ENCODE assay signal across 15 cellular contexts in genomic region chr1:70896224-70896623, GRCh38.
A peak's percentile ranks its signal among the peaks of the same experiment; 100 is the strongest.
DNase-seq lines count a peak whose midpoint lies in the region; ATAC-seq and TF ChIP-seq lines count a peak whose summit lies in the region.
"Had no signal": no experiment of that assay in that cellular context is flagged by ENCODE, and none has a peak within 500 bp of the region (broad histone marks: within the 10 kb centered on the region; RNA-seq: fewer than 3 reads in every experiment).

No MANE protein-coding gene starts in this region.

- CTCF ChIA-PET in BJ (lab: Yijun Ruan, JAX): interaction anchor here (0.6 to 1.7 kb wide), 5 partner anchors 48 to 211 kb away, joined by 3 to 6 read pairs (median 3); no protein-coding TSS in a partner anchor

- H3K27me3 ChIP-seq in BJ (ENCODE audit: control insufficient read depth, insufficient read depth, low read length): no peaks in the 10 kb centered on the region
- no peaks in the 10 kb centered on the region for H3K27me3 ChIP-seq in H7 (ENCODE audit: control insufficient read depth, insufficient read depth, low read length)
- H3K27me3 ChIP-seq in RWPE2 (ENCODE audit: insufficient read depth, poor library complexity, severe bottlenecking): no peaks in the 10 kb centered on the region
- H3K27me3 ChIP-seq: brain microvascular endothelial cell, testis had no signal

- H3K4me1 Mint-ChIP-seq in stimulated activated naive B cell treated with anti-CD40 and anti-IgM and Interleukin-4, amounts not matched to agents 10 μg/mL and 1 μg/mL and 100 μg/mL, for 72 hours: no peaks in the 10 kb centered on the region

- no peak overlapping the region for H3K27ac Mint-ChIP-seq in stimulated activated naive B cell treated with anti-CD40 and anti-IgM and Interleukin-4, amounts not matched to agents 10 μg/mL and 1 μg/mL and 100 μg/mL, for 72 hours

- peak; percentile 23; the same call in 1 of the 2 replicates for TF ChIP-seq CTCF in BJ (IDR thresholded peaks at IDR 0.05; ENCODE audit: insufficient read depth, low read depth, low read length)
- peak; percentile 19 for TF ChIP-seq CTCF in RWPE2 (IDR thresholded peaks at IDR 0.05; ENCODE audit: poor library complexity, severe bottlenecking)

- no peaks in the 10 kb centered on the region for H3K27me3 Mint-ChIP-seq in stimulated activated naive B cell treated with anti-CD40 and anti-IgM and Interleukin-4, amounts not matched to agents 10 μg/mL and 1 μg/mL and 100 μg/mL, for 72 hours

- H3K4me3 Mint-ChIP-seq in stimulated activated naive B cell treated with anti-CD40 and anti-IgM and Interleukin-4, amounts not matched to agents 10 μg/mL and 1 μg/mL and 100 μg/mL, for 72 hours: no peak overlapping the region
- H3K4me3 Mint-ChIP-seq: activated T-cell treated with anti-CD3 and anti-CD28 coated beads, Interleukin-2, amount 50 U/mL, for 4 hours had no signal

- no peak for DNase-seq in BJ (ENCODE audit: low read depth)
- DNase-seq in H7: peak; percentile 10
- DNase-seq in RWPE2 (ENCODE audit: low spot score): no peak
- DNase-seq in iPS DF 19.7 (ENCODE audit: low read depth, low spot score): peak; percentile 17
- no peak for DNase-seq in activated naive CD4-positive, alpha-beta T cell treated with anti-CD3 and anti-CD28 coated beads, Interleukin-2, amount 50 U/mL, for 16 hours
- no peak for DNase-seq in stimulated activated naive B cell treated with anti-CD40 and anti-IgM and Interleukin-4, amounts not matched to agents 10 μg/mL and 1 μg/mL and 100 μg/mL, for 72 hours
- no peak for DNase-seq in NCI-H2029 (lab: John Stamatoyannopoulos, UW)
- DNase-seq: activated T-cell treated with anti-CD3 and anti-CD28 coated beads, Interleukin-2, amount 50 U/mL, for 4 hours; brain microvascular endothelial cell; NCI-H1048; posterior cingulate gyrus; testis; WERI-Rb-1 had no signal

- no peaks in the 10 kb centered on the region for H3K9me3 Mint-ChIP-seq in stimulated activated naive B cell treated with anti-CD40 and anti-IgM and Interleukin-4, amounts not matched to agents 10 μg/mL and 1 μg/mL and 100 μg/mL, for 72 hours
- H3K9me3 Mint-ChIP-seq: activated T-cell treated with anti-CD3 and anti-CD28 coated beads, Interleukin-2, amount 50 U/mL, for 4 hours had no signal

- ATAC-seq in RWPE2 (ENCODE audit: low read depth) (no peak), HG02840 (IDR thresholded peaks at IDR 0.05; ENCODE audit: low FRiP score, unreplicated experiment) (no peak)
- ATAC-seq in stimulated activated naive B cell treated with anti-CD40 and anti-IgM and Interleukin-4, amounts not matched to agents 10 μg/mL and 1 μg/mL and 100 μg/mL, for 72 hours (replicated peaks): no peak
- ATAC-seq: activated T-cell treated with anti-CD3 and anti-CD28 coated beads, Interleukin-2, amount 50 U/mL, for 4 hours had no signal

- POLR2A ChIA-PET in BJ (lab: Charles Lee): no interaction called here

- H3K4me3 ChIP-seq in BJ (ENCODE audit: low read depth, low read length) (no peak overlapping the region), H7 (ENCODE audit: insufficient read depth, low read depth, low read length) (no peak overlapping the region), RWPE2 (ENCODE audit: severe bottlenecking) (no peak overlapping the region)
- H3K4me3 ChIP-seq: testis had no signal

- H3K4me1 ChIP-seq in RWPE2 (ENCODE audit: insufficient read depth, poor library complexity, severe bottlenecking): no peaks in the 10 kb centered on the region
- H3K4me1 ChIP-seq: testis had no signal

- H3K36me3 ChIP-seq in BJ (ENCODE audit: control insufficient read depth, insufficient read depth, low read length) (no peaks in the 10 kb centered on the region), H7 (replicated peaks; ENCODE audit: control insufficient read depth, insufficient read depth, low read length) (no peaks in the 10 kb centered on the region), RWPE2 (ENCODE audit: low read depth) (no peaks in the 10 kb centered on the region)
- H3K36me3 ChIP-seq: brain microvascular endothelial cell, WERI-Rb-1 had no signal

- H3K36me3 Mint-ChIP-seq in stimulated activated naive B cell treated with anti-CD40 and anti-IgM and Interleukin-4, amounts not matched to agents 10 μg/mL and 1 μg/mL and 100 μg/mL, for 72 hours: no peaks in the 10 kb centered on the region

- H3K9me3 ChIP-seq in RWPE2 (ENCODE audit: severe bottlenecking): no peaks in the 10 kb centered on the region
- H3K9me3 ChIP-seq: testis had no signal

- no peak overlapping the region for H3K27ac ChIP-seq in RWPE2 (ENCODE audit: poor library complexity, severe bottlenecking)
- H3K27ac ChIP-seq: brain microvascular endothelial cell, epithelial cell of prostate, testis, WERI-Rb-1 had no signal

Comparison
In these comparisons a context has a peak if more than half of its experiments do, and no peak if none do; other contexts are left out.
1. DNase-seq: peak in H7 (single experiment) and iPS DF 19.7 (single experiment); none in BJ (single experiment), RWPE2 (single experiment), activated naive CD4-positive, alpha-beta T cell treated with anti-CD3 and anti-CD28 coated beads, Interleukin-2, amount 50 U/mL, for 16 hours (single experiment), stimulated activated naive B cell treated with anti-CD40 and anti-IgM and Interleukin-4, amounts not matched to agents 10 μg/mL and 1 μg/mL and 100 μg/mL, for 72 hours (single experiment) and NCI-H2029 (single experiment).